Comparison of ENCODE assay signal across 8 cellular contexts in genomic region chr10:71212249-71213126, GRCh38. TPM values are rescaled to one million over a fixed set of nuclear protein-coding genes. Genes with fewer than 3 reads are reported as not detected.
DNase-seq lines count a peak whose midpoint lies in the region; ATAC-seq, FAIRE-seq and TF ChIP-seq lines count a peak whose summit lies in the region.

TSS of gene UNC5B (plus strand) at chr10:71212570. CDS start at chr10:71212986, 416 bp downstream.

- H3F3A ChIP-seq in PC-9 (ENCODE audit: insufficient read depth, low read depth): no peaks in the 10 kb centered on the region
- peaks cover 7% of the 10 kb centered on the region for H3F3A ChIP-seq in neural cell (ENCODE audit: insufficient read depth, low read length, poor library complexity, severe bottlenecking)

- peaks cover 24% of the 10 kb centered on the region for H3K4me1 ChIP-seq in PC-9 (replicated peaks; ENCODE audit: insufficient read depth)

- peak within 1 kb of the TSS; percentile 60 to 88 (median 72) for H3K4me3 Mint-ChIP-seq in IgD-negative memory B cell
- H3K4me3 Mint-ChIP-seq in activated naive CD4-positive, alpha-beta T cell treated with anti-CD3 and anti-CD28 coated beads for 36 hours: peak within 1 kb of the TSS; percentile 46

- H3K27me3 ChIP-seq in PC-9 (ENCODE audit: insufficient read depth, low read depth): peaks cover 28% of the 10 kb centered on the region
- peaks cover 54% of the 10 kb centered on the region for H3K27me3 ChIP-seq in neural cell (ENCODE audit: insufficient read depth, low read depth, low read length)

- peak; percentile 24 for TF ChIP-seq EP300 in neural cell (conservative IDR thresholded peaks at IDR 0.05; ENCODE audit: poor library complexity, severe bottlenecking)

- no peak within 1 kb of the TSS for H3K27ac Mint-ChIP-seq in IgD-negative memory B cell
- no peak within 1 kb of the TSS for H3K27ac Mint-ChIP-seq in activated naive CD4-positive, alpha-beta T cell treated with anti-CD3 and anti-CD28 coated beads for 36 hours

- H3K36me3 ChIP-seq in PC-9 (ENCODE audit: low read depth): no peaks in the 10 kb centered on the region
- H3K36me3 ChIP-seq in neural cell (ENCODE audit: insufficient read depth, low read length): no peaks in the 10 kb centered on the region

- H3K9ac ChIP-seq in neural cell (ENCODE audit: low read length): peak within 1 kb of the TSS; percentile 55

- H3K4me2 ChIP-seq in PC-9 (peak within 1 kb of the TSS; percentile 92), neural cell (ENCODE audit: low read length) (peak within 1 kb of the TSS; percentile 84)

- H3K36me3 Mint-ChIP-seq in IgD-negative memory B cell: no peaks in the 10 kb centered on the region
- no peaks in the 10 kb centered on the region for H3K36me3 Mint-ChIP-seq in activated naive CD4-positive, alpha-beta T cell treated with anti-CD3 and anti-CD28 coated beads for 36 hours (ENCODE audit: low read depth)

- intact Hi-C loops in PC-9 (cut with micrococcal nuclease; ENCODE audit: unreplicated experiment): loop anchor here (1.0 to 5.0 kb wide), 4 partner anchors 45 to 660 kb away; no protein-coding TSS in a partner anchor
- intact Hi-C loops in activated naive CD4-positive, alpha-beta T cell treated with anti-CD3 and anti-CD28 coated beads for 36 hours (cut with micrococcal nuclease): loop anchor here (10.0 kb wide), 1 partner anchor 1638 kb away; the partner anchor contains the start of gene NEUROG3

- ATAC-seq in HG02759 (IDR thresholded peaks at IDR 0.05; ENCODE audit: unreplicated experiment): no peak

- H3K79me2 ChIP-seq in PC-9 (ENCODE audit: low read depth): 0 out of 2 replicates have a peak, but pooled peaks cover 10% of the 10 kb centered on the region
- H3K79me2 ChIP-seq in neural cell (replicated peaks; ENCODE audit: insufficient read depth, low read length): no peaks in the 10 kb centered on the region

- no TSS peak for BruUV-seq in PC-9 (replicated peaks; lab: Mats Ljungman, UMichigan)

- H3K27ac ChIP-seq in PC-9 (no peak within 1 kb of the TSS), neural cell (ENCODE audit: low read length) (no peak within 1 kb of the TSS)

- H3K4me3 ChIP-seq in PC-9: peak within 1 kb of the TSS; percentile 95
- peak within 1 kb of the TSS; percentile 84 for H3K4me3 ChIP-seq in neural cell (ENCODE audit: low read length)

- peak; percentile 66 for TF ChIP-seq RAD21 in neural cell (conservative IDR thresholded peaks at IDR 0.05)

- peaks cover 64% of the 10 kb centered on the region for H3K27me3 Mint-ChIP-seq in IgD-negative memory B cell
- H3K27me3 Mint-ChIP-seq in activated naive CD4-positive, alpha-beta T cell treated with anti-CD3 and anti-CD28 coated beads for 36 hours (ENCODE audit: low read depth): peaks cover 60% of the 10 kb centered on the region

- DNase-seq in CMK (ENCODE audit: low read depth) (peak; percentile 61), PC-9 (peak; percentile 71 to 92), frontal cortex (ENCODE audit: low spot score in 2 of 2) (peak; percentile 91), stromal cell of bone marrow (ENCODE audit: low read depth) (peak; percentile 86)
- DNase-seq in activated naive CD4-positive, alpha-beta T cell treated with anti-CD3 and anti-CD28 coated beads for 36 hours: peak; percentile 45

- no peak for FAIRE-seq in frontal cortex (lab: Jason Lieb, UNC)

- no peaks in the 10 kb centered on the region for H3K9me3 Mint-ChIP-seq in IgD-negative memory B cell
- no peaks in the 10 kb centered on the region for H3K9me3 Mint-ChIP-seq in activated naive CD4-positive, alpha-beta T cell treated with anti-CD3 and anti-CD28 coated beads for 36 hours

- no peak for TF ChIP-seq CTCF in PC-9 (conservative IDR thresholded peaks at IDR 0.05)
- peak; percentile 90 for TF ChIP-seq CTCF in neural cell (IDR thresholded peaks at IDR 0.05; ENCODE audit: poor library complexity, severe bottlenecking)

- H3K9me3 ChIP-seq in PC-9 (ENCODE audit: insufficient read depth, low read depth): no peaks in the 10 kb centered on the region
- H3K9me3 ChIP-seq in neural cell (ENCODE audit: low read length): no peaks in the 10 kb centered on the region

- POLR2A ChIA-PET in PC-9 (lab: Charles Lee; ENCODE audit: unreplicated experiment): interaction anchor here (0.6 to 0.7 kb wide), 3 partner anchors 54 to 1048 kb away, joined by 3 to 7 read pairs (median 5); no protein-coding TSS in a partner anchor

- H4K20me1 ChIP-seq in PC-9 (ENCODE audit: insufficient read depth) (no peaks in the 10 kb centered on the region), neural cell (ENCODE audit: insufficient read depth) (no peaks in the 10 kb centered on the region)

- peak within 1 kb of the TSS; percentile 94 for H2AFZ ChIP-seq in PC-9
- H2AFZ ChIP-seq in neural cell (ENCODE audit: low read depth, low read length): peak within 1 kb of the TSS; percentile 42

- no peaks in the 10 kb centered on the region for H3K9me2 ChIP-seq in PC-9 (ENCODE audit: insufficient read depth)
- no peaks in the 10 kb centered on the region for H3K9me2 ChIP-seq in neural cell (ENCODE audit: insufficient read depth, low read length)

- CTCF ChIA-PET in PC-9 (lab: Charles Lee): interaction anchor here (0.7 kb wide), 1 partner anchor 394 kb away, joined by 16 read pairs; no protein-coding TSS in a partner anchor
- CTCF ChIA-PET in activated naive CD4-positive, alpha-beta T cell treated with anti-CD3 and anti-CD28 coated beads for 36 hours (lab: Charles Lee): interaction anchor here (0.6 kb wide), 1 partner anchor 70 kb away, joined by 3 read pairs; no protein-coding TSS in a partner anchor

- H3K4me1 Mint-ChIP-seq in IgD-negative memory B cell: peaks cover 8 to 16% (median 8%) of the 10 kb centered on the region in 3 donors
- peaks cover 10% of the 10 kb centered on the region for H3K4me1 Mint-ChIP-seq in activated naive CD4-positive, alpha-beta T cell treated with anti-CD3 and anti-CD28 coated beads for 36 hours (ENCODE audit: low read depth)

TF ChIP-seq in neural cell, 6 proteins besides CTCF, POLR2A, EP300 and RAD21:
- TF ChIP-seq REST (IDR thresholded peaks at IDR 0.05; ENCODE audit: borderline replicate concordance) (no peak), MXI1 (conservative IDR thresholded peaks at IDR 0.05; ENCODE audit: poor library complexity, severe bottlenecking) (peak; percentile 67), SMC3 (conservative IDR thresholded peaks at IDR 0.05; ENCODE audit: poor library complexity) (peak; percentile 68)

RNA-seq across cellular contexts. Expression of gene UNC5B, which starts in this region (rescaled TPM):
- polyA plus RNA-seq in IgD-negative memory B cell: not detected
- total RNA-seq in PC-9 (2021): 1.7 and 2.7 TPM in 2 replicates
- under 1 TPM; 0.05 TPM for total RNA-seq in activated naive CD4-positive, alpha-beta T cell treated with anti-CD3 and anti-CD28 coated beads for 36 hours
- total RNA-seq in frontal cortex: 2.9 TPM
- polyA plus RNA-seq in neural cell: 1.8 and 2.0 TPM in 2 replicates
- 1.9 TPM in 2 replicates for polyA minus RNA-seq in neural cell

Comparison
In these comparisons a context has a peak if more than half of its experiments do, and no peak if none do; other contexts are left out.
1. Peak in DNase-seq in activated naive CD4-positive, alpha-beta T cell treated with anti-CD3 and anti-CD28 coated beads for 36 hours; RNA of the gene not detected or under 1 TPM.